In genomic region chr19:30293051-30293785, GRCh38 we compare ENCODE assay signal across 18 cellular contexts.
DNase-seq lines count a peak whose midpoint lies in the region; ATAC-seq and TF ChIP-seq lines count a peak whose summit lies in the region.
"Had no signal": no experiment of that assay in that cellular context is flagged by ENCODE, and none has a peak within 500 bp of the region (broad histone marks: within the 10 kb centered on the region; RNA-seq: fewer than 3 reads in every experiment).

No MANE protein-coding gene starts in this region.

- H3K27ac ChIP-seq in H9 (ENCODE audit: insufficient read length, low read depth, low read length) (no peak overlapping the region), coronary artery (no peak overlapping the region), layer of hippocampus (ENCODE audit: low read depth, low read length) (peak overlapping the region; percentile 78), right atrium auricular region (no peak overlapping the region)
- H3K27ac ChIP-seq: BLaER1 treated with 17β-estradiol and CSF1 and Interleukin-3, amounts not matched to agents 10 nM and 100 nM; RWPE1 had no signal

- no peak overlapping the region for H4K5ac ChIP-seq in H9 (ENCODE audit: insufficient read length, low read depth, low read length)

- ATAC-seq in HG03469 (IDR thresholded peaks at IDR 0.05; ENCODE audit: unreplicated experiment): no peak
- ATAC-seq: GM12878 had no signal

- TF ChIP-seq CTCF in H9 (conservative IDR thresholded peaks at IDR 0.05) (no peak), coronary artery (IDR thresholded peaks at IDR 0.05) (no peak), right atrium auricular region (IDR thresholded peaks at IDR 0.05) (no peak)

- H3K23me2 ChIP-seq in H9 (ENCODE audit: insufficient read length, low read depth, low read length, poor library complexity, severe bottlenecking): no peaks in the 10 kb centered on the region

- no peak overlapping the region for H4K91ac ChIP-seq in H9 (ENCODE audit: insufficient read length, low read depth, low read length)

- no peak overlapping the region for H3K14ac ChIP-seq in H9 (ENCODE audit: insufficient read depth, low read length)

- CTCF ChIA-PET in HEK293T (lab: Yijun Ruan, JAX): no interaction called here

- intact Hi-C loops in posterior cingulate gyrus (cut with DNase I): loop anchor here (10.0 kb wide), 1 partner anchor 58 kb away; no protein-coding TSS in a partner anchor

- H2BK12ac ChIP-seq in H9 (ENCODE audit: insufficient read length, low read depth, low read length): no peak overlapping the region

- no peaks in the 10 kb centered on the region for H3K9me3 ChIP-seq in H9 (ENCODE audit: control insufficient read depth, low read depth, low read length)
- no peaks in the 10 kb centered on the region for H3K9me3 ChIP-seq in right atrium auricular region

- no peak overlapping the region for H3K9ac ChIP-seq in H9 (ENCODE audit: extremely low read depth, insufficient read length, low read length)
- H3K9ac ChIP-seq: BLaER1 treated with 17β-estradiol and CSF1 and Interleukin-3, amounts not matched to agents 10 nM and 100 nM had no signal

- no peak overlapping the region for H3K4me3 Mint-ChIP-seq in H9
- H3K4me3 Mint-ChIP-seq: HFFc6 had no signal

- no peak overlapping the region for H3K4ac ChIP-seq in H9 (ENCODE audit: low read depth, low read length)

- no peak overlapping the region for H2AFZ ChIP-seq in H9 (ENCODE audit: low read length)

- no peaks in the 10 kb centered on the region for H3K36me3 ChIP-seq in right atrium auricular region
- H3K36me3 ChIP-seq: BLaER1 treated with 17β-estradiol and CSF1 and Interleukin-3, amounts not matched to agents 10 nM and 100 nM had no signal

- no peak overlapping the region for H3K56ac ChIP-seq in H9 (ENCODE audit: insufficient read length, low read depth, low read length)

- no peaks in the 10 kb centered on the region for H3K79me2 ChIP-seq in H9 (ENCODE audit: insufficient read depth, low read length)

- H2BK15ac ChIP-seq in H9 (ENCODE audit: low read depth, low read length): no peak overlapping the region

- no peak overlapping the region for H3K4me2 ChIP-seq in H9 (ENCODE audit: insufficient read depth, insufficient read length, low read length)
- H3K4me2 ChIP-seq: BLaER1 treated with 17β-estradiol and CSF1 and Interleukin-3, amounts not matched to agents 10 nM and 100 nM had no signal

- DNase-seq in H9: peak; percentile 11
- DNase-seq in coronary artery (ENCODE audit: low spot score): peak; percentile 29
- DNase-seq in posterior cingulate gyrus: peak in 7 of 10 donors; percentile 27 to 91 (median 45)
- no peak for DNase-seq in right atrium auricular region (ENCODE audit: low spot score)
- DNase-seq in KG1 (lab: John Stamatoyannopoulos, UW): no peak
- no peak for DNase-seq in HEK293T (ENCODE audit: extremely low spot score)
- DNase-seq: DND-41, GOT3, HFFc6, IMR-90, NCI-H187, NCI-H446, NCI-H748 treated with DMSO at 0.1 percent for 48 hours had no signal

- no peaks in the 10 kb centered on the region for H3K27me3 ChIP-seq in H9 (ENCODE audit: insufficient read depth, low read length)
- H3K27me3 ChIP-seq in layer of hippocampus (ENCODE audit: control insufficient read depth, insufficient read depth, low read length): no peaks in the 10 kb centered on the region
- no peaks in the 10 kb centered on the region for H3K27me3 ChIP-seq in right atrium auricular region
- H3K27me3 ChIP-seq: BLaER1 treated with 17β-estradiol and CSF1 and Interleukin-3, amounts not matched to agents 10 nM and 100 nM had no signal

- H3K79me1 ChIP-seq in H9 (ENCODE audit: insufficient read depth, low read depth, low read length, poor library complexity, severe bottlenecking): no peaks in the 10 kb centered on the region

- H3K9me3 Mint-ChIP-seq in H9: no peaks in the 10 kb centered on the region; a peak in 1 of 5 replicates

- H2BK5ac ChIP-seq in H9 (ENCODE audit: insufficient read length, low read length): no peak overlapping the region

- no peak overlapping the region for H3T11ph ChIP-seq in H9 (ENCODE audit: low read length)

- H3K4me3 ChIP-seq in coronary artery: no peak overlapping the region
- no peak overlapping the region for H3K4me3 ChIP-seq in right atrium auricular region
- H3K4me3 ChIP-seq: BLaER1 treated with 17β-estradiol and CSF1 and Interleukin-3, amounts not matched to agents 10 nM and 100 nM; GM12878 had no signal

- no peak overlapping the region for H3K23ac ChIP-seq in H9 (ENCODE audit: insufficient read length, low read depth, low read length)

- no peak overlapping the region for H3K18ac ChIP-seq in H9 (ENCODE audit: insufficient read length, low read depth, low read length)

- H3K4me1 ChIP-seq in H9 (ENCODE audit: insufficient read depth, low read length) (no peaks in the 10 kb centered on the region; the same call in 1 of the 2 replicates), right atrium auricular region (no peaks in the 10 kb centered on the region)
- H3K4me1 ChIP-seq: BLaER1 treated with 17β-estradiol and CSF1 and Interleukin-3, amounts not matched to agents 10 nM and 100 nM had no signal

- no peak overlapping the region; a peak in 1 of 7 replicates for H3K27ac Mint-ChIP-seq in H9
- H3K27ac Mint-ChIP-seq: HFFc6 had no signal

- peaks cover 6% of the 10 kb centered on the region for H3K27me3 Mint-ChIP-seq in H9 (ENCODE audit: low read depth)

- H3K36me3 Mint-ChIP-seq in H9 (ENCODE audit: insufficient read depth in 1 of 3, low read depth in 3 of 3): no peaks in the 10 kb centered on the region

- no peak overlapping the region for H4K8ac ChIP-seq in H9 (replicated peaks; ENCODE audit: insufficient read length, low read depth, low read length)

- peaks cover 24 to 38% of the 10 kb centered on the region in 2 experiments for H3K4me1 Mint-ChIP-seq in H9

- H4K20me1 ChIP-seq in H9 (ENCODE audit: control insufficient read depth, insufficient read depth, insufficient read length): peaks cover 3% of the 10 kb centered on the region
- H4K20me1 ChIP-seq: BLaER1 treated with 17β-estradiol and CSF1 and Interleukin-3, amounts not matched to agents 10 nM and 100 nM had no signal

- POLR2A ChIA-PET in HEK293T (lab: Yijun Ruan, JAX): no interaction called here

- H2BK120ac ChIP-seq in H9 (ENCODE audit: low read depth, low read length, poor library complexity, severe bottlenecking): no peak overlapping the region

- no CpG with 5 or more reads among the region's 15 CpGs for WGBS in H9 (ENCODE audit: extremely low coverage, insufficient read length, low lambda C conversion rate)

- no peak overlapping the region for H2AK5ac ChIP-seq in H9 (ENCODE audit: insufficient read length, low read length)

- no peak overlapping the region for H2BK20ac ChIP-seq in H9 (ENCODE audit: low read depth, low read length, poor library complexity, severe bottlenecking)

TF ChIP-seq in HEK293T, 16 proteins besides CTCF, POLR2A, EP300 and RAD21:
- TF ChIP-seq LEF1 (IDR thresholded peaks at IDR 0.05; ENCODE audit: borderline replicate concordance) (no peak), FOXM1 (IDR thresholded peaks at IDR 0.05; ENCODE audit: borderline replicate concordance) (no peak), TARDBP (IDR thresholded peaks at IDR 0.05) (no peak), NFRKB (IDR thresholded peaks at IDR 0.05) (no peak), HDGF (IDR thresholded peaks at IDR 0.05; ENCODE audit: borderline replicate concordance) (no peak), BHLHE40 (IDR thresholded peaks at IDR 0.05; ENCODE audit: borderline replicate concordance) (no peak), ARNT (IDR thresholded peaks at IDR 0.05) (no peak), L3MBTL2 (conservative IDR thresholded peaks at IDR 0.05) (no peak), PKNOX1 (IDR thresholded peaks at IDR 0.05) (no peak), ZNF384 (IDR thresholded peaks at IDR 0.05) (no peak)
TF ChIP-seq in HEK293T: peak in this region for 0.

Comparison
In these comparisons a context has a peak if more than half of its experiments do, and no peak if none do; other contexts are left out.
1. DNase-seq: peak in H9 (single experiment), coronary artery (single experiment) and posterior cingulate gyrus (7 of 10); none in right atrium auricular region (single experiment), KG1 (single experiment) and HEK293T (single experiment).